ENCODE assay signal across 8 cellular contexts in the genomic region with DNA sequence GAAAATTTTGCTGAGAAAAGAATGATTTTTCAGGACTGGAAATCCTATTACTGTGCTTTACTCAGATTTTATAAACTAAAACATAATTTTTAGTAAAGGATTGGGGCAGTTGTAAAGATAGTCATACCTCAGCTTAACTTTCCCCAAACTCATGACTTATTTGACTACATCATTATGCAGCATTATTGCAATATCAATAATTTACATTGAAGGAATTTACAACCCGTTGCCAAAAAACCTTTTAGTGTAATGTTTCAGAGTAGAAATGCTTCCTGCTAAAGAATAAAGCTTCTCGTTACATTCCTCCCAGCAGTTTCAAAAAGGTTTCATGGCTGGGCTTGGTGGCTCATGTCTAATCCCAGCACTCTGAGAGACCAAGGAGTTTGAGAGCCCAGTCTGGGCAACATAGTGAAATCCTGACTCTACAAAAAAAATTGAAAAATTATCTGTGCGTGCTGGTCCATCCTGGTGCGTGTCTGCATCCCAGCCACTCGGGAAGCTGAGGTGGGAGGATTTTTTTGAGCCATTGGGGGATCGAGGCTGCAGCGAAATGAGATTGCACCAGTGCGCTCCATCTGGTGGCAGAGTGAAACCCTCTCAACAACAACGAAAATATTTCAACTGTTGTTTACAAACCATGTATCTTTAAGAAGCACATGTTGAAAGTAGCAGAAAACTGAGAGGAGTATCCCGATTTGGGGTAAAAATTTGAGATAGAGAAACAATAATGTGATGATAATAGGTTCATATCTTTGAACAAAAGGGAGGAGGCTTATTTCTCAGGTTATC. TPM values are rescaled to one million over a fixed set of nuclear protein-coding genes. Genes with fewer than 3 reads are reported as not detected.
A peak's percentile ranks its signal among the peaks of the same experiment; 100 is the strongest.
DNase-seq lines count a peak whose midpoint lies in the region; FAIRE-seq and TF ChIP-seq lines count a peak whose summit lies in the region.

No MANE protein-coding gene starts in this region.

- H3K4me2 ChIP-seq in astrocyte (ENCODE audit: low read length) = peak overlapping the region; percentile 93

- H3K9me3 Mint-ChIP-seq in astrocyte (ENCODE audit: unreplicated experiment) = no peaks in the 10 kb centered on the region

- peak; percentile 41 for TF ChIP-seq CTCF in astrocyte (IDR thresholded peaks at IDR 0.05; ENCODE audit: insufficient read depth, low read depth, low read length)
- TF ChIP-seq CTCF in ascending aorta (IDR thresholded peaks at IDR 0.05) = no peak

- no peaks in the 10 kb centered on the region for H3K36me3 Mint-ChIP-seq in astrocyte (ENCODE audit: low read depth, unreplicated experiment)

- H3K9me3 ChIP-seq in astrocyte (ENCODE audit: insufficient read depth, low read depth, low read length) (no peaks in the 10 kb centered on the region), ascending aorta (no peaks in the 10 kb centered on the region)

- H2AFZ ChIP-seq in astrocyte (ENCODE audit: low read depth, low read length) = no peak overlapping the region

- H3K79me2 ChIP-seq in astrocyte (ENCODE audit: insufficient read depth, low read length) = peaks cover 94% of the 10 kb centered on the region

- no peaks in the 10 kb centered on the region for H3K27me3 Mint-ChIP-seq in astrocyte (ENCODE audit: low read depth, unreplicated experiment)

- peaks cover 81% of the 10 kb centered on the region for H4K20me1 ChIP-seq in astrocyte (ENCODE audit: insufficient read depth, low read length)

- H3K4me3 Mint-ChIP-seq in astrocyte (ENCODE audit: unreplicated experiment) = peak overlapping the region; percentile 91

- H3K4me1 Mint-ChIP-seq in astrocyte (ENCODE audit: low read depth, unreplicated experiment) = peaks cover 32% of the 10 kb centered on the region

- no peak overlapping the region for H3K4me3 ChIP-seq in astrocyte (ENCODE audit: insufficient read depth, low read depth, low read length)
- H3K4me3 ChIP-seq in ascending aorta = no peak overlapping the region

- no peak overlapping the region for H3K27ac ChIP-seq in astrocyte (ENCODE audit: low read depth, low read length)
- H3K27ac ChIP-seq in ascending aorta = no peak overlapping the region

- intact Hi-C loops in ascending aorta (cut with DNase I) = loop anchor here (5.0 to 10.0 kb wide), 4 partner anchors 103 to 1184 kb away; a partner anchor contains a TSS

- DNase-seq in activated T-cell treated with anti-CD3 and anti-CD28 coated beads for 24 hours (ENCODE audit: low read depth) = peak; percentile 25
- DNase-seq in activated T-cell treated with anti-CD3 and anti-CD28 coated beads for 4 hours = no peak
- DNase-seq in NOMO-1 treated with dmso at 0.1 percent for 144 hours (lab: John Stamatoyannopoulos, UW; ENCODE audit: unreplicated experiment) = peak; percentile 3
- DNase-seq in astrocyte (ENCODE audit: low read depth) = no peak
- DNase-seq in islet precursor cell = peak; percentile 60
- peak in 4 of 6 experiments; percentile 11 to 43 (median 24) for DNase-seq in stimulated activated naive CD4-positive, alpha-beta T cell (lab: John Stamatoyannopoulos, UW)
- DNase-seq in ascending aorta (ENCODE audit: low spot score in 2 of 2) = no peak
- no peak for DNase-seq in SHP77 (lab: John Stamatoyannopoulos, UW)

- H3K36me3 ChIP-seq in astrocyte (ENCODE audit: insufficient read depth, low read length) = no peaks in the 10 kb centered on the region
- no peaks in the 10 kb centered on the region for H3K36me3 ChIP-seq in ascending aorta

- peak overlapping the region; percentile 48 for H3K27ac Mint-ChIP-seq in astrocyte (ENCODE audit: unreplicated experiment)

- H3K4me1 ChIP-seq in astrocyte (ENCODE audit: insufficient read depth, low read length) = peaks cover 21% of the 10 kb centered on the region
- H3K4me1 ChIP-seq in ascending aorta = peaks cover 0 to 43% of the 10 kb centered on the region in 2 donors

- no peak for FAIRE-seq in astrocyte (lab: Jason Lieb, UNC)

- peak overlapping the region; percentile 4 for H3K9ac ChIP-seq in astrocyte (ENCODE audit: low read length)

- H3K27me3 ChIP-seq in astrocyte (ENCODE audit: insufficient read depth, low read length) = no peaks in the 10 kb centered on the region
- H3K27me3 ChIP-seq in ascending aorta = no peaks in the 10 kb centered on the region

RNA-seq across cellular contexts. Expression of a gene that starts 4.4 kb away (rescaled TPM):
- total RNA-seq in astrocyte = 67.1 and 71.6 TPM in 2 replicates
- total RNA-seq in ascending aorta = 19.1 TPM

Comparison
In these comparisons a context has a peak if more than half of its experiments do, and no peak if none do; other contexts are left out.
1. DNase-seq: peak in activated T-cell treated with anti-CD3 and anti-CD28 coated beads for 24 hours (single experiment), NOMO-1 treated with dmso at 0.1 percent for 144 hours (single experiment), islet precursor cell (single experiment) and stimulated activated naive CD4-positive, alpha-beta T cell (4 of 6); none in activated T-cell treated with anti-CD3 and anti-CD28 coated beads for 4 hours (single experiment), astrocyte (single experiment), ascending aorta (0 of 2) and SHP77 (0 of 2).